9 cellular contexts compared by ENCODE assay signal in genomic region chr5:141513627-141514329, GRCh38. TPM values are rescaled to one million over a fixed set of nuclear protein-coding genes. Genes with fewer than 3 reads are reported as not detected.
DNase-seq lines count a peak whose midpoint lies in the region; ATAC-seq and TF ChIP-seq lines count a peak whose summit lies in the region.
"Had no signal": no experiment of that assay in that cellular context is flagged by ENCODE, and none has a peak within 500 bp of the region (broad histone marks: within the 10 kb centered on the region; RNA-seq: fewer than 3 reads in every experiment).

No MANE protein-coding gene starts in this region.

- no peak for ATAC-seq in GM21515 (IDR thresholded peaks at IDR 0.05; ENCODE audit: unreplicated experiment)

- peaks cover 0 to 8% (median 0%) of the 10 kb centered on the region in 5 experiments for H3K9me3 Mint-ChIP-seq in brain

- H3K4me1 Mint-ChIP-seq in brain: peaks cover 93% of the 10 kb centered on the region

- peaks cover 4% of the 10 kb centered on the region for H3K27me3 Mint-ChIP-seq in brain

- peak overlapping the region; percentile 79 for H3K4me3 ChIP-seq in HUES6 (ENCODE audit: low read depth, low read length)
- H3K4me3 ChIP-seq in iPS-11a (ENCODE audit: low read depth, low read length): peak overlapping the region; percentile 61
- H3K4me3 ChIP-seq in retinal pigment epithelial cell (ENCODE audit: low read length): peak overlapping the region; percentile 60

- peak; percentile 38 for DNase-seq in DMS153 (lab: John Stamatoyannopoulos, UW)
- no peak for DNase-seq in DMS153 treated with DMSO at 0.1 percent for 48 hours (lab: John Stamatoyannopoulos, UW; ENCODE audit: unreplicated experiment)
- DNase-seq in T-helper 9 cell: peak; percentile 11
- DNase-seq in retinal pigment epithelial cell (ENCODE audit: low read depth): peak; percentile 98

- peaks cover 56% of the 10 kb centered on the region for H3K36me3 Mint-ChIP-seq in brain

- H3K4me1 ChIP-seq in HUES6 (ENCODE audit: control insufficient read depth, insufficient read depth, low read length): peaks cover 36% of the 10 kb centered on the region

- peak overlapping the region; percentile 83 to 87 (median 85) for H3K4me3 Mint-ChIP-seq in brain

- H3K9me3 ChIP-seq in HUES6 (ENCODE audit: control insufficient read depth, insufficient read depth, low read depth, low read length): no peaks in the 10 kb centered on the region

- no peak for TF ChIP-seq CTCF in brain (conservative IDR thresholded peaks at IDR 0.05)
- no peak for TF ChIP-seq CTCF in retinal pigment epithelial cell (conservative IDR thresholded peaks at IDR 0.05; ENCODE audit: low read depth, low read length)

- peak overlapping the region; percentile 74 for H3K9ac ChIP-seq in HUES6 (ENCODE audit: low read length)

- no peaks in the 10 kb centered on the region for H3K27me3 ChIP-seq in HUES6 (ENCODE audit: control insufficient read depth, insufficient read depth, low read length)

- peak overlapping the region; percentile 65; the same call in 1 of the 2 replicates for H3K27ac ChIP-seq in HUES6 (ENCODE audit: low read depth, low read length)
- H3K27ac ChIP-seq: 22Rv1 had no signal

- H3K36me3 ChIP-seq in HUES6 (ENCODE audit: control insufficient read depth, insufficient read depth, low read length): peaks cover 33% of the 10 kb centered on the region

- H3K27ac Mint-ChIP-seq in brain: peak overlapping the region in 4 of 5 experiments; percentile 98 to 99 (median 98)

RNA-seq across cellular contexts. Expression of gene PCDHGC5, which starts 24.9 kb away (rescaled TPM):
- polyA plus RNA-seq in brain (ENCODE audit: insufficient read depth, low read depth, low replicate concordance): 4.3 TPM

RNA-seq across cellular contexts. Expression of gene PCDHGC4, which starts 28.9 kb away (rescaled TPM):
- polyA plus RNA-seq in brain (ENCODE audit: insufficient read depth, low read depth, low replicate concordance): 31.8 TPM

RNA-seq across cellular contexts. Expression of gene PCDHGC3, which starts 38.0 kb away (rescaled TPM):
- polyA plus RNA-seq in brain (ENCODE audit: insufficient read depth, low read depth, low replicate concordance): 246 TPM
